8 cellular contexts compared by ENCODE assay signal in genomic region chr19:18700501-18701249, GRCh38. TPM values are rescaled to one million over a fixed set of nuclear protein-coding genes. Genes with fewer than 3 reads are reported as not detected.
A peak's percentile ranks its signal among the peaks of the same experiment; 100 is the strongest.
DNase-seq lines count a peak whose midpoint lies in the region; ATAC-seq and TF ChIP-seq lines count a peak whose summit lies in the region.

No MANE protein-coding gene starts in this region.

- TF ChIP-seq CTCF in esophagus muscularis mucosa (IDR thresholded peaks at IDR 0.05) = no peak

- peak; percentile 80 for DNase-seq in NCI-H82 treated with DMSO at 0.1 percent for 48 hours (lab: John Stamatoyannopoulos, UW; ENCODE audit: unreplicated experiment)
- peak; percentile 64 for DNase-seq in activated T-cell treated with anti-CD3 and anti-CD28 coated beads, Interleukin-2, amount 50 U/mL, for 4 hours
- peak; percentile 94 for DNase-seq in esophagus muscularis mucosa (ENCODE audit: extremely low spot score)
- peak; percentile 83 for DNase-seq in natural killer cell treated with Interleukin-12 subunit alpha and Interleukin-12 subunit beta and Interleukin-15 and Interleukin-18, amount 100 ng/mL, for 72 hours (ENCODE audit: low spot score)
- peak; percentile 63 for DNase-seq in stimulated activated naive CD4-positive, alpha-beta T cell treated with Interleukin-2 at 50 U/mL for 16 hours (lab: John Stamatoyannopoulos, UW)
- no peak for DNase-seq in dedifferentiated amniotic fluid mesenchymal stem cell (ENCODE audit: extremely low spot score)

- H3K4me3 ChIP-seq in esophagus muscularis mucosa = peak overlapping the region; percentile 48 to 60 (median 52)

- H3K9me3 ChIP-seq in esophagus muscularis mucosa = no peaks in the 10 kb centered on the region

- H3K27me3 Mint-ChIP-seq in activated T-cell treated with anti-CD3 and anti-CD28 coated beads, Interleukin-2, amount 50 U/mL, for 4 hours (ENCODE audit: low read depth) = no peaks in the 10 kb centered on the region
- H3K27me3 Mint-ChIP-seq in natural killer cell treated with Interleukin-12 subunit alpha and Interleukin-12 subunit beta and Interleukin-15 and Interleukin-18, amount 100 ng/mL, for 72 hours = no peaks in the 10 kb centered on the region

- no peak overlapping the region for H3K27ac Mint-ChIP-seq in natural killer cell treated with Interleukin-12 subunit alpha and Interleukin-12 subunit beta and Interleukin-15 and Interleukin-18, amount 100 ng/mL, for 72 hours

- H3K4me3 Mint-ChIP-seq in activated T-cell treated with anti-CD3 and anti-CD28 coated beads, Interleukin-2, amount 50 U/mL, for 4 hours = peak overlapping the region; percentile 80
- H3K4me3 Mint-ChIP-seq in natural killer cell treated with Interleukin-12 subunit alpha and Interleukin-12 subunit beta and Interleukin-15 and Interleukin-18, amount 100 ng/mL, for 72 hours = peak overlapping the region; percentile 72

- H3K36me3 ChIP-seq in esophagus muscularis mucosa = no peaks in the 10 kb centered on the region

- H3K4me1 Mint-ChIP-seq in activated T-cell treated with anti-CD3 and anti-CD28 coated beads, Interleukin-2, amount 50 U/mL, for 4 hours (ENCODE audit: low read depth) = peaks cover 33% of the 10 kb centered on the region
- peaks cover 10 to 18% of the 10 kb centered on the region in 2 donors for H3K4me1 Mint-ChIP-seq in natural killer cell treated with Interleukin-12 subunit alpha and Interleukin-12 subunit beta and Interleukin-15 and Interleukin-18, amount 100 ng/mL, for 72 hours (ENCODE audit: low read depth in 2 of 2)

- no peak for TF ChIP-seq POLR2A in esophagus muscularis mucosa (IDR thresholded peaks at IDR 0.05; ENCODE audit: low read depth)

- ATAC-seq in GM18502 (IDR thresholded peaks at IDR 0.05; ENCODE audit: poor library complexity, unreplicated experiment) (peak; percentile 72), HG03045 (IDR thresholded peaks at IDR 0.05; ENCODE audit: unreplicated experiment) (peak; percentile 52)
- peak; percentile 97 for ATAC-seq in activated T-cell treated with anti-CD3 and anti-CD28 coated beads, Interleukin-2, amount 50 U/mL, for 4 hours
- peak; percentile 93 to 95 for ATAC-seq in natural killer cell treated with Interleukin-12 subunit alpha and Interleukin-12 subunit beta and Interleukin-15 and Interleukin-18, amount 100 ng/mL, for 72 hours

- peak overlapping the region; percentile 74 to 83 (median 80) for H3K27ac ChIP-seq in esophagus muscularis mucosa (replicated peaks in 1 of 4)

- H3K27me3 ChIP-seq in esophagus muscularis mucosa = no peaks in the 10 kb centered on the region

- H3K36me3 Mint-ChIP-seq in activated T-cell treated with anti-CD3 and anti-CD28 coated beads, Interleukin-2, amount 50 U/mL, for 4 hours (ENCODE audit: insufficient read depth) = no peaks in the 10 kb centered on the region
- H3K36me3 Mint-ChIP-seq in natural killer cell treated with Interleukin-12 subunit alpha and Interleukin-12 subunit beta and Interleukin-15 and Interleukin-18, amount 100 ng/mL, for 72 hours = no peaks in the 10 kb centered on the region

- TF ChIP-seq EP300 in esophagus muscularis mucosa (IDR thresholded peaks at IDR 0.05) = no peak

- WGBS in esophagus muscularis mucosa = 3% methylated on average over 11 of the region's 35 CpGs

- no peaks in the 10 kb centered on the region for H3K9me3 Mint-ChIP-seq in activated T-cell treated with anti-CD3 and anti-CD28 coated beads, Interleukin-2, amount 50 U/mL, for 4 hours
- H3K9me3 Mint-ChIP-seq in natural killer cell treated with Interleukin-12 subunit alpha and Interleukin-12 subunit beta and Interleukin-15 and Interleukin-18, amount 100 ng/mL, for 72 hours = no peaks in the 10 kb centered on the region

- H3K4me1 ChIP-seq in esophagus muscularis mucosa = peaks cover 14 to 49% (median 30%) of the 10 kb centered on the region in 4 donors

- intact Hi-C loops in esophagus muscularis mucosa (cut with DNase I) = no loop called here

RNA-seq across cellular contexts. Expression of gene CRTC1, which starts 17.2 kb away (rescaled TPM):
- 1 to 10 TPM; 7.8 to 9.6 (median 8.9) TPM for total RNA-seq in activated T-cell treated with anti-CD3 and anti-CD28 coated beads, Interleukin-2, amount 50 U/mL, for 4 hours
- 10 to 100 TPM in 1 of 4 donors, 1 to 10 TPM in 3; 5.3 to 10.1 (median 6.6) TPM for total RNA-seq in esophagus muscularis mucosa
- total RNA-seq in natural killer cell treated with Interleukin-12 subunit alpha and Interleukin-12 subunit beta and Interleukin-15 and Interleukin-18, amount 100 ng/mL, for 72 hours = 1 to 10 TPM; 7.6 to 9.3 TPM
